ENCODE assay signal across 8 cellular contexts in the genomic region with DNA sequence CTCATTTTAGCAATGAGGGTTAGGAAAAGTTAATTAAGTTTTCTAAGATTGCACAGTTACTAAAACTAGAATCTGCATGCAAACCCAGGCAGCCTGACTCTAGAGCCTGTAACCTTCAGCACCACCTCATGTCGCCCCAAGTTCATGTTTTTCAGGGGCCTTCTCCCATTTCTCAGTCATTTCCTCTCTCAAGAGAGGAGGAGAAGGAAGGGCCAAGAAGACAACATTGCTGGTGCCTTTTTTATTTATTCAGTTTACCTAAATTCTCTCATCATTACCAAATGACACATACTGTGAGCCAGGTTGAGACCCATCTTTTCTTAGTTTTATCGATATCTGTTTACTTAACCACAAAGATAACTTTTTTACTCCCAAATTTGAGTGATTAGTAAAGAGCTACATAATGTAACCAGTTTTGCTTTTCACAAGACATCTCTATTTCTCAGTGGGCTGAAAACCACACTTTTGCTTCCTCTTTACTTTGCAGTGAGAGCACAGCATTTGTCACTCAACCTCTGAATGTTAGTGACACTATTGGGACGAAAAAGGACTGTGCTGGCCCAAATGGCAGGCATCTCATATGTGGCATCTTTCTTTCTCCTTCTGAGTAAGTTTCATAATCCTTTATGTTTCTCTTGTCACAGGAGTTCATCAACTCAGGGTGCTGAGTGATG. TPM values are rescaled to one million over a fixed set of nuclear protein-coding genes. Genes with fewer than 3 reads are reported as not detected.
A peak's percentile ranks its signal among the peaks of the same experiment; 100 is the strongest.
DNase-seq lines count a peak whose midpoint lies in the region; ATAC-seq, FAIRE-seq and TF ChIP-seq lines count a peak whose summit lies in the region.

A gene with protein sequence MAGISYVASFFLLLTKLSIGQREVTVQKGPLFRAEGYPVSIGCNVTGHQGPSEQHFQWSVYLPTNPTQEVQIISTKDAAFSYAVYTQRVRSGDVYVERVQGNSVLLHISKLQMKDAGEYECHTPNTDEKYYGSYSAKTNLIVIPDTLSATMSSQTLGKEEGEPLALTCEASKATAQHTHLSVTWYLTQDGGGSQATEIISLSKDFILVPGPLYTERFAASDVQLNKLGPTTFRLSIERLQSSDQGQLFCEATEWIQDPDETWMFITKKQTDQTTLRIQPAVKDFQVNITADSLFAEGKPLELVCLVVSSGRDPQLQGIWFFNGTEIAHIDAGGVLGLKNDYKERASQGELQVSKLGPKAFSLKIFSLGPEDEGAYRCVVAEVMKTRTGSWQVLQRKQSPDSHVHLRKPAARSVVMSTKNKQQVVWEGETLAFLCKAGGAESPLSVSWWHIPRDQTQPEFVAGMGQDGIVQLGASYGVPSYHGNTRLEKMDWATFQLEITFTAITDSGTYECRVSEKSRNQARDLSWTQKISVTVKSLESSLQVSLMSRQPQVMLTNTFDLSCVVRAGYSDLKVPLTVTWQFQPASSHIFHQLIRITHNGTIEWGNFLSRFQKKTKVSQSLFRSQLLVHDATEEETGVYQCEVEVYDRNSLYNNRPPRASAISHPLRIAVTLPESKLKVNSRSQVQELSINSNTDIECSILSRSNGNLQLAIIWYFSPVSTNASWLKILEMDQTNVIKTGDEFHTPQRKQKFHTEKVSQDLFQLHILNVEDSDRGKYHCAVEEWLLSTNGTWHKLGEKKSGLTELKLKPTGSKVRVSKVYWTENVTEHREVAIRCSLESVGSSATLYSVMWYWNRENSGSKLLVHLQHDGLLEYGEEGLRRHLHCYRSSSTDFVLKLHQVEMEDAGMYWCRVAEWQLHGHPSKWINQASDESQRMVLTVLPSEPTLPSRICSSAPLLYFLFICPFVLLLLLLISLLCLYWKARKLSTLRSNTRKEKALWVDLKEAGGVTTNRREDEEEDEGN (plus strand): TSS at position 507 of the 674 bp plus-strand sequence. CDS start 58 bp downstream, at position 565.

- peak within 1 kb of the TSS in 1 of 5 donors; percentile 15 for H3K4me3 Mint-ChIP-seq in immature natural killer cell

- peak within 1 kb of the TSS; percentile 0 to 70 (median 48) for H3K27ac Mint-ChIP-seq in immature natural killer cell

- H3K27me3 ChIP-seq in mesendoderm (ENCODE audit: insufficient read depth, low read length, poor library complexity) (no peaks in the 10 kb centered on the region), heart right ventricle (no peaks in the 10 kb centered on the region)

- intact Hi-C loops in heart right ventricle (cut with DNase I): no loop called here

- H3K79me2 ChIP-seq in mesendoderm (ENCODE audit: control insufficient read depth, insufficient read depth, low read length): no peaks in the 10 kb centered on the region

- H3K4me3 ChIP-seq in mesendoderm (ENCODE audit: low read length): no peak within 1 kb of the TSS
- no peak within 1 kb of the TSS for H3K4me3 ChIP-seq in heart right ventricle

- no peaks in the 10 kb centered on the region for H3K36me3 ChIP-seq in mesendoderm (ENCODE audit: control insufficient read depth, insufficient read depth, low read length)
- H3K36me3 ChIP-seq in heart right ventricle: no peaks in the 10 kb centered on the region

- H3K27ac ChIP-seq in mesendoderm (ENCODE audit: low read depth, low read length) (no peak within 1 kb of the TSS), heart right ventricle (peak within 1 kb of the TSS in 1 of 10 donors; percentile 74)

- H3K4ac ChIP-seq in mesendoderm (ENCODE audit: low read depth, low read length): no peak within 1 kb of the TSS

- H2BK15ac ChIP-seq in mesendoderm (replicated peaks; ENCODE audit: low read depth): no peak within 1 kb of the TSS

- peaks cover 11 to 18% of the 10 kb centered on the region in 2 donors for H3K4me1 Mint-ChIP-seq in immature natural killer cell

- WGBS in mesendoderm (ENCODE audit: extremely low coverage, insufficient coverage, low lambda C conversion rate): no CpG with 5 or more reads among the region's 3 CpGs
- WGBS in heart right ventricle, 2 donors: 84 to 86% methylated on average over 3 of the region's 3 CpGs

- DNase-seq in GM12892 (ENCODE audit: insufficient read length) (peak; percentile 28), immature natural killer cell (no peak), D721Med (ENCODE audit: insufficient read length, low spot score) (no peak), mesenteric fat pad (ENCODE audit: low spot score) (no peak), mesendoderm (no peak), heart right ventricle (no peak)

- H3K23ac ChIP-seq in mesendoderm (ENCODE audit: low read length): no peak within 1 kb of the TSS

- no peak within 1 kb of the TSS for H2BK120ac ChIP-seq in mesendoderm (ENCODE audit: low read depth, low read length)

- H3K4me1 ChIP-seq in mesendoderm (ENCODE audit: control insufficient read depth, low read depth, low read length) (peaks cover 5% of the 10 kb centered on the region), heart right ventricle (peaks cover 0 to 59% (median 0%) of the 10 kb centered on the region in 9 donors)

- no peak within 1 kb of the TSS for H3K9ac ChIP-seq in mesendoderm (ENCODE audit: low read length)

- FAIRE-seq in GM12892 (lab: Jason Lieb, UNC) (peak; percentile 93), D721Med (lab: Jason Lieb, UNC) (no peak)

- no peak within 1 kb of the TSS for H3K4me2 ChIP-seq in mesendoderm (ENCODE audit: low read length)

- no peaks in the 10 kb centered on the region for H3K36me3 Mint-ChIP-seq in immature natural killer cell

- no peaks in the 10 kb centered on the region for H3K9me3 ChIP-seq in heart right ventricle

- no peaks in the 10 kb centered on the region for H3K79me1 ChIP-seq in mesendoderm (ENCODE audit: low read length)

- no peak within 1 kb of the TSS for H2BK5ac ChIP-seq in mesendoderm (ENCODE audit: low read length)

- H4K8ac ChIP-seq in mesendoderm (ENCODE audit: low read depth, low read length): no peak within 1 kb of the TSS

- TF ChIP-seq CTCF in D721Med (IDR thresholded peaks at IDR 0.05; ENCODE audit: insufficient read depth, missing control alignments): no peak
- TF ChIP-seq CTCF in heart right ventricle (IDR thresholded peaks at IDR 0.05): no peak

- no peak for TF ChIP-seq POLR2A in GM12892 (IDR thresholded peaks at IDR 0.05; ENCODE audit: low read depth, low read length)

- H2AK5ac ChIP-seq in mesendoderm (ENCODE audit: low read length): no peak within 1 kb of the TSS

- H3K27me3 Mint-ChIP-seq in immature natural killer cell (ENCODE audit: low read depth in 3 of 3): peaks cover 0 to 4% (median 3%) of the 10 kb centered on the region in 3 donors

- H3K56ac ChIP-seq in mesendoderm (ENCODE audit: low read length): no peak within 1 kb of the TSS

- H3K9me3 Mint-ChIP-seq in immature natural killer cell: peaks cover 0 to 2% (median 0%) of the 10 kb centered on the region in 6 donors

- H3K18ac ChIP-seq in mesendoderm (ENCODE audit: low read length): no peak within 1 kb of the TSS

- no peak within 1 kb of the TSS for H4K5ac ChIP-seq in mesendoderm (ENCODE audit: low read length)

- peak; percentile 89 for ATAC-seq in GM21447 (IDR thresholded peaks at IDR 0.05; ENCODE audit: unreplicated experiment)
- ATAC-seq in HG03565 (IDR thresholded peaks at IDR 0.05; ENCODE audit: unreplicated experiment): peak; percentile 97
- ATAC-seq in heart right ventricle: no peak

RNA-seq across cellular contexts. Expression of the gene that starts here (rescaled TPM):
- polyA plus RNA-seq in GM12892 (2012; ENCODE audit: missing spikeins): 0.36 TPM
- 1 to 10 TPM in 2 of 3 donors, under 1 TPM in 1; 0.52 to 3.6 (median 1.4) TPM for polyA plus RNA-seq in immature natural killer cell
- total RNA-seq in mesenteric fat pad: 1.5 TPM
- polyA plus RNA-seq in mesendoderm (2013, experiment 1 of 2): 1.3 TPM
- polyA plus RNA-seq in mesendoderm (2013, experiment 2 of 2): 1.7 TPM
- total RNA-seq in heart right ventricle: 1 to 10 TPM in 6 of 10 donors, under 1 TPM in 4; 0.30 to 2.3 (median 1.1) TPM
- 1 to 10 TPM in 1 of 2 donors, under 1 TPM in 1; 0.90 to 2.0 TPM for polyA plus RNA-seq in heart right ventricle

Comparison
In these comparisons a context has a peak if more than half of its experiments do, and no peak if none do; other contexts are left out.
1. ATAC-seq: peak in GM21447 (single experiment) and HG03565 (single experiment); none in heart right ventricle (0 of 8).